ENCODE assay signal across 1 cellular context in genomic region chr1:15110867-15111230, GRCh38.
TF ChIP-seq lines count a peak whose summit lies in the region.

No MANE protein-coding gene starts in this region.

TF ChIP-seq in H1, 55 proteins besides CTCF, POLR2A, EP300 and RAD21:
- peak; percentile 48; the same call in 1 of the 2 replicates for TF ChIP-seq TEAD4 (IDR thresholded peaks at IDR 0.05; ENCODE audit: low read depth, low read length)
- no peak for TF ChIP-seq PHF8 (conservative IDR thresholded peaks at IDR 0.05; ENCODE audit: low read depth, low read length)
